Comparison of ENCODE assay signal across 3 cellular contexts in genomic region chr15:92168284-92168683, GRCh38.
A peak's percentile ranks its signal among the peaks of the same experiment; 100 is the strongest.
TF ChIP-seq lines count a peak whose summit lies in the region.

No MANE protein-coding gene starts in this region.

TF ChIP-seq in GM23338, 12 proteins besides CTCF, POLR2A, EP300 and RAD21 (continued from another document and continues in another):
- TF ChIP-seq, protein P1, sequence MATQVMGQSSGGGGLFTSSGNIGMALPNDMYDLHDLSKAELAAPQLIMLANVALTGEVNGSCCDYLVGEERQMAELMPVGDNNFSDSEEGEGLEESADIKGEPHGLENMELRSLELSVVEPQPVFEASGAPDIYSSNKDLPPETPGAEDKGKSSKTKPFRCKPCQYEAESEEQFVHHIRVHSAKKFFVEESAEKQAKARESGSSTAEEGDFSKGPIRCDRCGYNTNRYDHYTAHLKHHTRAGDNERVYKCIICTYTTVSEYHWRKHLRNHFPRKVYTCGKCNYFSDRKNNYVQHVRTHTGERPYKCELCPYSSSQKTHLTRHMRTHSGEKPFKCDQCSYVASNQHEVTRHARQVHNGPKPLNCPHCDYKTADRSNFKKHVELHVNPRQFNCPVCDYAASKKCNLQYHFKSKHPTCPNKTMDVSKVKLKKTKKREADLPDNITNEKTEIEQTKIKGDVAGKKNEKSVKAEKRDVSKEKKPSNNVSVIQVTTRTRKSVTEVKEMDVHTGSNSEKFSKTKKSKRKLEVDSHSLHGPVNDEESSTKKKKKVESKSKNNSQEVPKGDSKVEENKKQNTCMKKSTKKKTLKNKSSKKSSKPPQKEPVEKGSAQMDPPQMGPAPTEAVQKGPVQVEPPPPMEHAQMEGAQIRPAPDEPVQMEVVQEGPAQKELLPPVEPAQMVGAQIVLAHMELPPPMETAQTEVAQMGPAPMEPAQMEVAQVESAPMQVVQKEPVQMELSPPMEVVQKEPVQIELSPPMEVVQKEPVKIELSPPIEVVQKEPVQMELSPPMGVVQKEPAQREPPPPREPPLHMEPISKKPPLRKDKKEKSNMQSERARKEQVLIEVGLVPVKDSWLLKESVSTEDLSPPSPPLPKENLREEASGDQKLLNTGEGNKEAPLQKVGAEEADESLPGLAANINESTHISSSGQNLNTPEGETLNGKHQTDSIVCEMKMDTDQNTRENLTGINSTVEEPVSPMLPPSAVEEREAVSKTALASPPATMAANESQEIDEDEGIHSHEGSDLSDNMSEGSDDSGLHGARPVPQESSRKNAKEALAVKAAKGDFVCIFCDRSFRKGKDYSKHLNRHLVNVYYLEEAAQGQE (IDR thresholded peaks at IDR 0.05; ENCODE audit: unreplicated experiment): no peak
- TF ChIP-seq JUNB (IDR thresholded peaks at IDR 0.05; ENCODE audit: unreplicated experiment) (no peak), EZH2 (IDR thresholded peaks at IDR 0.05; ENCODE audit: low read depth, unreplicated experiment) (no peak), ETS1 (IDR thresholded peaks at IDR 0.05) (no peak), ZNF331 (CRISPR knock-in tag; IDR thresholded peaks at IDR 0.05; ENCODE audit: low read depth) (no peak)

TF ChIP-seq in K562, 482 proteins besides CTCF, POLR2A, EP300 and RAD21 (continued from another document):
- TF ChIP-seq, protein P2, sequence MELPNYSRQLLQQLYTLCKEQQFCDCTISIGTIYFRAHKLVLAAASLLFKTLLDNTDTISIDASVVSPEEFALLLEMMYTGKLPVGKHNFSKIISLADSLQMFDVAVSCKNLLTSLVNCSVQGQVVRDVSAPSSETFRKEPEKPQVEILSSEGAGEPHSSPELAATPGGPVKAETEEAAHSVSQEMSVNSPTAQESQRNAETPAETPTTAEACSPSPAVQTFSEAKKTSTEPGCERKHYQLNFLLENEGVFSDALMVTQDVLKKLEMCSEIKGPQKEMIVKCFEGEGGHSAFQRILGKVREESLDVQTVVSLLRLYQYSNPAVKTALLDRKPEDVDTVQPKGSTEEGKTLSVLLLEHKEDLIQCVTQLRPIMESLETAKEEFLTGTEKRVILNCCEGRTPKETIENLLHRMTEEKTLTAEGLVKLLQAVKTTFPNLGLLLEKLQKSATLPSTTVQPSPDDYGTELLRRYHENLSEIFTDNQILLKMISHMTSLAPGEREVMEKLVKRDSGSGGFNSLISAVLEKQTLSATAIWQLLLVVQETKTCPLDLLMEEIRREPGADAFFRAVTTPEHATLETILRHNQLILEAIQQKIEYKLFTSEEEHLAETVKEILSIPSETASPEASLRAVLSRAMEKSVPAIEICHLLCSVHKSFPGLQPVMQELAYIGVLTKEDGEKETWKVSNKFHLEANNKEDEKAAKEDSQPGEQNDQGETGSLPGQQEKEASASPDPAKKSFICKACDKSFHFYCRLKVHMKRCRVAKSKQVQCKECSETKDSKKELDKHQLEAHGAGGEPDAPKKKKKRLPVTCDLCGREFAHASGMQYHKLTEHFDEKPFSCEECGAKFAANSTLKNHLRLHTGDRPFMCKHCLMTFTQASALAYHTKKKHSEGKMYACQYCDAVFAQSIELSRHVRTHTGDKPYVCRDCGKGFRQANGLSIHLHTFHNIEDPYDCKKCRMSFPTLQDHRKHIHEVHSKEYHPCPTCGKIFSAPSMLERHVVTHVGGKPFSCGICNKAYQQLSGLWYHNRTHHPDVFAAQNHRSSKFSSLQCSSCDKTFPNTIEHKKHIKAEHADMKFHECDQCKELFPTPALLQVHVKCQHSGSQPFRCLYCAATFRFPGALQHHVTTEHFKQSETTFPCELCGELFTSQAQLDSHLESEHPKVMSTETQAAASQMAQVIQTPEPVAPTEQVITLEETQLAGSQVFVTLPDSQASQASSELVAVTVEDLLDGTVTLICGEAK (IDR thresholded peaks at IDR 0.05): peak; percentile 66
- TF ChIP-seq, protein P2 (CRISPR knock-in tag; IDR thresholded peaks at IDR 0.05): no peak

TF ChIP-seq in liver, 16 proteins besides CTCF, POLR2A, EP300 and RAD21 (continued from another document):
- TF ChIP-seq, protein P1 (IDR thresholded peaks at IDR 0.05): no peak
